20 cellular contexts compared by ENCODE assay signal in genomic region chr12:28440209-28440608, GRCh38.
DNase-seq lines count a peak whose midpoint lies in the region; ATAC-seq, FAIRE-seq and TF ChIP-seq lines count a peak whose summit lies in the region.
"Had no signal": no experiment of that assay in that cellular context is flagged by ENCODE, and none has a peak within 500 bp of the region (broad histone marks: within the 10 kb centered on the region; RNA-seq: fewer than 3 reads in every experiment).

No MANE protein-coding gene starts in this region.

- H3K9ac ChIP-seq in IMR-90 (ENCODE audit: low read depth, low read length) (no peak overlapping the region), astrocyte (ENCODE audit: low read length) (no peak overlapping the region), mesenchymal stem cell (ENCODE audit: low read length) (no peak overlapping the region)

- CTCF ChIA-PET in IMR-90 (lab: Yijun Ruan, JAX): no interaction called here

- H2AFZ ChIP-seq in IMR-90 (replicated peaks; ENCODE audit: low read length, poor library complexity): no peak overlapping the region
- no peak overlapping the region for H2AFZ ChIP-seq in astrocyte (ENCODE audit: low read depth, low read length)
- H2AFZ ChIP-seq in mesenchymal stem cell (ENCODE audit: low read depth, low read length): no peak overlapping the region

- no peaks in the 10 kb centered on the region for H3K79me2 ChIP-seq in astrocyte (ENCODE audit: insufficient read depth, low read length)

- TF ChIP-seq CTCF in IMR-90 (conservative IDR thresholded peaks at IDR 0.05; ENCODE audit: low read depth, low read length) (no peak), astrocyte (IDR thresholded peaks at IDR 0.05; ENCODE audit: insufficient read depth, low read depth, low read length) (no peak)

- H3K4me3 ChIP-seq in IMR-90 (ENCODE audit: insufficient read depth, low read depth, low read length): no peak overlapping the region
- H3K4me3 ChIP-seq in astrocyte (ENCODE audit: insufficient read depth, low read depth, low read length): no peak overlapping the region
- H3K4me3 ChIP-seq in mesenchymal stem cell (ENCODE audit: insufficient read depth in 1 of 2, low read depth in 1 of 2, low read length in 2 of 2): no peak overlapping the region
- H3K4me3 ChIP-seq: HAP-1 had no signal

- H3K14ac ChIP-seq in IMR-90 (replicated peaks; ENCODE audit: low read depth, low read length) (no peak overlapping the region), mesenchymal stem cell (ENCODE audit: low read length in 2 of 2) (no peak overlapping the region)

- POLR2A ChIA-PET in IMR-90 (lab: Charles Lee; ENCODE audit: unreplicated experiment): no interaction called here

- H3K9me1 ChIP-seq in IMR-90 (ENCODE audit: insufficient read depth, low read length): no peaks in the 10 kb centered on the region

- no peaks in the 10 kb centered on the region for H3K4me1 Mint-ChIP-seq in astrocyte (ENCODE audit: low read depth, unreplicated experiment)

- H3K36me3 ChIP-seq in IMR-90 (ENCODE audit: control insufficient read depth, insufficient read depth, low read length) (no peaks in the 10 kb centered on the region), astrocyte (ENCODE audit: insufficient read depth, low read length) (no peaks in the 10 kb centered on the region), mesenchymal stem cell (ENCODE audit: control insufficient read depth in 1 of 2, insufficient read depth in 2 of 2, low read depth in 1 of 2, low read length in 2 of 2) (no peaks in the 10 kb centered on the region)
- H3K36me3 ChIP-seq: HAP-1 had no signal

- H2BK12ac ChIP-seq in mesenchymal stem cell (ENCODE audit: low read length in 2 of 2): no peak overlapping the region

- no peak overlapping the region for H3K27ac Mint-ChIP-seq in astrocyte (ENCODE audit: unreplicated experiment)
- H3K27ac Mint-ChIP-seq: CD8-positive, alpha-beta T cell had no signal

- no peaks in the 10 kb centered on the region for H3K9me3 ChIP-seq in IMR-90 (ENCODE audit: control insufficient read depth, insufficient read depth, low read length)
- no peaks in the 10 kb centered on the region for H3K9me3 ChIP-seq in astrocyte (ENCODE audit: insufficient read depth, low read depth, low read length)
- no peaks in the 10 kb centered on the region for H3K9me3 ChIP-seq in mesenchymal stem cell (ENCODE audit: control insufficient read depth, low read length)
- H3K9me3 ChIP-seq: HAP-1 had no signal

- H3K27me3 ChIP-seq in IMR-90 (ENCODE audit: control insufficient read depth, insufficient read depth, low read length) (no peaks in the 10 kb centered on the region), astrocyte (ENCODE audit: insufficient read depth, low read length) (no peaks in the 10 kb centered on the region), mesenchymal stem cell (ENCODE audit: control insufficient read depth in 1 of 2, insufficient read depth in 1 of 2, low read length in 2 of 2) (no peaks in the 10 kb centered on the region)

- H3K4ac ChIP-seq in IMR-90 (ENCODE audit: low read depth, low read length) (no peak overlapping the region), mesenchymal stem cell (ENCODE audit: low read depth in 1 of 2, low read length in 2 of 2) (no peak overlapping the region)

- no peak overlapping the region for H4K5ac ChIP-seq in IMR-90 (ENCODE audit: low read depth, low read length)

- H4K91ac ChIP-seq in IMR-90 (ENCODE audit: insufficient read depth, low read depth, low read length): no peak overlapping the region
- H4K91ac ChIP-seq in mesenchymal stem cell (ENCODE audit: low read length): no peak overlapping the region

- H2BK5ac ChIP-seq in IMR-90 (ENCODE audit: low read depth, low read length, poor library complexity, severe bottlenecking) (no peak overlapping the region), mesenchymal stem cell (ENCODE audit: low read depth, low read length, poor library complexity, severe bottlenecking) (no peak overlapping the region)

- no peak overlapping the region for H3K4me2 ChIP-seq in IMR-90 (ENCODE audit: low read depth, low read length)
- H3K4me2 ChIP-seq in astrocyte (ENCODE audit: low read length): no peak overlapping the region
- no peak overlapping the region for H3K4me2 ChIP-seq in mesenchymal stem cell (ENCODE audit: low read length, poor library complexity, severe bottlenecking)

- WGBS in IMR-90 (ENCODE audit: extremely low coverage in 2 of 2, insufficient read length in 1 of 2), 2 experiments: no CpG with 5 or more reads among the region's 2 CpGs
- no CpG with 5 or more reads among the region's 2 CpGs for WGBS in mesenchymal stem cell

- no peaks in the 10 kb centered on the region for H3K36me3 Mint-ChIP-seq in astrocyte (ENCODE audit: low read depth, unreplicated experiment)

- H3K23ac ChIP-seq in IMR-90 (ENCODE audit: low read depth, low read length): no peak overlapping the region
- H3K23ac ChIP-seq in mesenchymal stem cell (ENCODE audit: low read length in 2 of 2): no peak overlapping the region

- H3K56ac ChIP-seq in IMR-90 (ENCODE audit: extremely low read depth, insufficient read depth, low read length): no peak overlapping the region

- H3K79me1 ChIP-seq in IMR-90 (ENCODE audit: low read depth in 1 of 2, low read length in 2 of 2) (no peaks in the 10 kb centered on the region; a peak in 1 of 4 replicates), mesenchymal stem cell (replicated peaks; ENCODE audit: low read length, poor library complexity, severe bottlenecking) (no peaks in the 10 kb centered on the region)

- H4K8ac ChIP-seq in IMR-90 (ENCODE audit: low read depth in 2 of 2, low read length in 2 of 2): no peak overlapping the region
- no peak overlapping the region for H4K8ac ChIP-seq in mesenchymal stem cell (ENCODE audit: low read length)

- in situ Hi-C loops in IMR-90 (cut with MboI; ENCODE audit: low sequenced_read_pairs): no loop called here

- no TSS peak for BruUV-seq in IMR-90 (replicated peaks; lab: Mats Ljungman, UMichigan)

- ATAC-seq in IMR-90 (ENCODE audit: low read depth): no peak
- ATAC-seq: CD8-positive, alpha-beta T cell; Right ventricle myocardium inferior had no signal

- peak; percentile 20 for FAIRE-seq in astrocyte (lab: Jason Lieb, UNC)
- FAIRE-seq: G401.6, GM12892 had no signal

- H3K4me1 ChIP-seq in IMR-90 (ENCODE audit: control insufficient read depth, insufficient read depth, low read length) (no peaks in the 10 kb centered on the region), astrocyte (ENCODE audit: insufficient read depth, low read length) (no peaks in the 10 kb centered on the region), mesenchymal stem cell (ENCODE audit: control insufficient read depth, insufficient read depth, low read depth, low read length) (no peaks in the 10 kb centered on the region)

- H3K18ac ChIP-seq in IMR-90 (ENCODE audit: low read depth, low read length) (no peak overlapping the region; the same call in 1 of the 2 replicates), mesenchymal stem cell (ENCODE audit: low read depth in 1 of 2, low read length in 2 of 2) (no peak overlapping the region)

- TF ChIP-seq POLR2A in IMR-90 (IDR thresholded peaks at IDR 0.05; ENCODE audit: low read depth, low read length): no peak

- peak; percentile 4 for DNase-seq in NCI-H1694 treated with DMSO at 0.1 percent for 48 hours (lab: John Stamatoyannopoulos, UW)
- no peak for DNase-seq in NCI-H1694 (lab: John Stamatoyannopoulos, UW)
- no peak for DNase-seq in IMR-90
- DNase-seq in astrocyte (ENCODE audit: low read depth): no peak
- DNase-seq in mesenchymal stem cell: peak; percentile 24
- no peak for DNase-seq in NCI-H2227 treated with DMSO at 0.1 percent for 48 hours (lab: John Stamatoyannopoulos, UW)
- no peak for DNase-seq in activated CD8-positive, alpha-beta memory T cell treated with anti-CD3 and anti-CD28 coated beads for 24 hours
- DNase-seq in NCI-H2029 treated with DMSO at 0.1 percent for 48 hours (lab: John Stamatoyannopoulos, UW): no peak
- DNase-seq: AML-193; C1 segment of cervical spinal cord; Calu3; CD8-positive, alpha-beta T cell; KG1; NCI-H2081 treated with DMSO at 0.1 percent for 48 hours; NCI-H82; OCI-M1 had no signal

- H2BK120ac ChIP-seq in IMR-90 (ENCODE audit: low read depth, low read length) (no peak overlapping the region), mesenchymal stem cell (ENCODE audit: low read depth, low read length) (no peak overlapping the region)

- H4K20me1 ChIP-seq in IMR-90 (ENCODE audit: insufficient read depth, low read length) (no peaks in the 10 kb centered on the region), astrocyte (ENCODE audit: insufficient read depth, low read length) (no peaks in the 10 kb centered on the region)

- H2AK5ac ChIP-seq in IMR-90 (ENCODE audit: low read depth, low read length) (no peak overlapping the region), mesenchymal stem cell (ENCODE audit: low read length, severe bottlenecking) (no peak overlapping the region)

- H3K4me3 Mint-ChIP-seq in astrocyte (ENCODE audit: unreplicated experiment): no peak overlapping the region
- H3K4me3 Mint-ChIP-seq: CD8-positive, alpha-beta T cell had no signal

- no peak overlapping the region for H2BK20ac ChIP-seq in IMR-90 (ENCODE audit: low read depth, low read length)

- no peak overlapping the region for H2BK15ac ChIP-seq in IMR-90 (ENCODE audit: low read depth, low read length)
- no peak overlapping the region for H2BK15ac ChIP-seq in mesenchymal stem cell (ENCODE audit: low read depth, poor library complexity, severe bottlenecking)

- no peaks in the 10 kb centered on the region for H3K9me3 Mint-ChIP-seq in astrocyte (ENCODE audit: unreplicated experiment)
- H3K9me3 Mint-ChIP-seq: CD8-positive, alpha-beta T cell had no signal

- intact Hi-C loops in IMR-90 (cut with micrococcal nuclease): no loop called here

- H3K27ac ChIP-seq in IMR-90 (ENCODE audit: insufficient read depth, low read length) (no peak overlapping the region), astrocyte (ENCODE audit: low read depth, low read length) (no peak overlapping the region), mesenchymal stem cell (ENCODE audit: low read length, poor library complexity, severe bottlenecking) (no peak overlapping the region)

- no peaks in the 10 kb centered on the region for H3K27me3 Mint-ChIP-seq in astrocyte (ENCODE audit: low read depth, unreplicated experiment)

- no peak overlapping the region for H2AK9ac ChIP-seq in IMR-90 (replicated peaks; ENCODE audit: low read depth, low read length, poor library complexity)

- TF ChIP-seq RAD21 in IMR-90 (IDR thresholded peaks at IDR 0.05; ENCODE audit: low read length): no peak

- dilution Hi-C loops in IMR-90 (cut with HindIII; ENCODE audit: low sequenced_read_pairs, unreplicated experiment): no loop called here

TF ChIP-seq in IMR-90, 13 proteins besides CTCF, POLR2A, EP300 and RAD21:
- TF ChIP-seq CEBPB (IDR thresholded peaks at IDR 0.05; ENCODE audit: low read depth, low read length) (peak; percentile 71), MAZ (IDR thresholded peaks at IDR 0.05; ENCODE audit: borderline replicate concordance, low read depth, low read length) (no peak)
TF ChIP-seq in IMR-90: peak in this region for 1.

Comparison
In these comparisons a context has a peak if more than half of its experiments do, and no peak if none do; other contexts are left out.
1. DNase-seq: peak in NCI-H1694 treated with DMSO at 0.1 percent for 48 hours (single experiment) and mesenchymal stem cell (single experiment); none in NCI-H1694 (single experiment), IMR-90 (single experiment), astrocyte (single experiment), NCI-H2227 treated with DMSO at 0.1 percent for 48 hours (single experiment), activated CD8-positive, alpha-beta memory T cell treated with anti-CD3 and anti-CD28 coated beads for 24 hours (single experiment) and NCI-H2029 treated with DMSO at 0.1 percent for 48 hours (single experiment).